1 cellular context compared by ENCODE assay signal in genomic region chr15:85795320-85795668, GRCh38.
TF ChIP-seq lines count a peak whose summit lies in the region.

No MANE protein-coding gene starts in this region.

TF ChIP-seq in HEK293, 187 proteins besides CTCF, POLR2A, EP300 and RAD21 (continued from another document):
- TF ChIP-seq ZNF513 (tag by site-specific recombination; IDR thresholded peaks at IDR 0.05), result peak; percentile 66; the same call in 1 of the 2 replicates
- TF ChIP-seq PRDM10 (tag by site-specific recombination; IDR thresholded peaks at IDR 0.05), result peak; percentile 99
- TF ChIP-seq ZSCAN4 (tag by site-specific recombination; IDR thresholded peaks at IDR 0.05), result no peak
- peak; percentile 90 for TF ChIP-seq ZBTB17 (tag by site-specific recombination; IDR thresholded peaks at IDR 0.05)
- TF ChIP-seq ZNF670 (tag by site-specific recombination; IDR thresholded peaks at IDR 0.05; ENCODE audit: low read depth), result no peak
